16 cellular contexts compared by ENCODE assay signal in genomic region chr16:50610331-50611262, GRCh38.
A peak's percentile ranks its signal among the peaks of the same experiment; 100 is the strongest.
DNase-seq lines count a peak whose midpoint lies in the region; ATAC-seq and TF ChIP-seq lines count a peak whose summit lies in the region.
"Had no signal": no experiment of that assay in that cellular context is flagged by ENCODE, and none has a peak within 500 bp of the region (broad histone marks: within the 10 kb centered on the region; RNA-seq: fewer than 3 reads in every experiment).

No MANE protein-coding gene starts in this region.

- DNase-seq in cardiac muscle cell (ENCODE audit: low read depth in 1 of 2, low spot score in 1 of 2) (no peak), left ventricle myocardium inferior (no peak), dorsolateral prefrontal cortex (peak in 1 of 10 donors; percentile 51), upper lobe of right lung (no peak)
- no peak for DNase-seq in central memory CD4-positive, alpha-beta T cell
- DNase-seq in effector memory CD4-positive, alpha-beta T cell, result no peak
- DNase-seq: activated CD4-positive, alpha-beta T cell treated with anti-CD3 and anti-CD28 coated beads for 36 hours; activated T-cell treated with anti-CD3 and anti-CD28 coated beads, Interleukin-2, amount 50 U/mL, for 72 hours; effector CD4-positive, alpha-beta T cell; kidney glomerular epithelial cell; NCI-H1092 treated with DMSO at 0.1 percent for 48 hours; NCI-H510A treated with DMSO at 0.1 percent for 48 hours; spleen had no signal

- H3K36me3 ChIP-seq in cardiac muscle cell, result no peaks in the 10 kb centered on the region
- H3K36me3 ChIP-seq in left ventricle myocardium inferior, result no peaks in the 10 kb centered on the region
- no peaks in the 10 kb centered on the region for H3K36me3 ChIP-seq in mucosa of rectum (ENCODE audit: control insufficient read depth in 2 of 2, insufficient read depth in 2 of 2, low read length in 2 of 2)
- no peaks in the 10 kb centered on the region for H3K36me3 ChIP-seq in upper lobe of right lung
- no peaks in the 10 kb centered on the region for H3K36me3 ChIP-seq in effector memory CD4-positive, alpha-beta T cell (ENCODE audit: control insufficient read depth, insufficient read depth, low read length)
- H3K36me3 ChIP-seq: spleen had no signal

- H3K4me1 ChIP-seq in cardiac muscle cell (ENCODE audit: low read depth) (peaks cover 17% of the 10 kb centered on the region), left ventricle myocardium inferior (peaks cover 43% of the 10 kb centered on the region), mucosa of rectum (ENCODE audit: control insufficient read depth in 2 of 2, insufficient read depth in 2 of 2, low read length in 2 of 2) (peaks cover 0 to 10% of the 10 kb centered on the region in 2 donors), upper lobe of right lung (peaks cover 23% of the 10 kb centered on the region)
- no peaks in the 10 kb centered on the region for H3K4me1 ChIP-seq in effector memory CD4-positive, alpha-beta T cell (ENCODE audit: control insufficient read depth, insufficient read depth, low read length, poor library complexity, severe bottlenecking)
- H3K4me1 ChIP-seq: A549 had no signal

- no peak overlapping the region for H3K4me3 ChIP-seq in cardiac muscle cell
- H3K4me3 ChIP-seq in left ventricle myocardium inferior, result no peak overlapping the region
- H3K4me3 ChIP-seq in dorsolateral prefrontal cortex, result no peak overlapping the region
- no peak overlapping the region for H3K4me3 ChIP-seq in mucosa of rectum (ENCODE audit: low read length in 2 of 2)
- H3K4me3 ChIP-seq in upper lobe of right lung, result no peak overlapping the region
- H3K4me3 ChIP-seq in effector memory CD4-positive, alpha-beta T cell (ENCODE audit: insufficient read depth, low read depth, low read length, poor library complexity, severe bottlenecking), result no peak overlapping the region
- H3K4me3 ChIP-seq: A549, spleen had no signal

- TF ChIP-seq CTCF in cardiac muscle cell (IDR thresholded peaks at IDR 0.05; ENCODE audit: low read depth, low read length), result peak; percentile 19
- TF ChIP-seq CTCF in left ventricle myocardium inferior (IDR thresholded peaks at IDR 0.05; ENCODE audit: borderline replicate concordance), result no peak
- TF ChIP-seq CTCF in dorsolateral prefrontal cortex (IDR thresholded peaks at IDR 0.05 in 54 of 56, conservative IDR thresholded peaks at IDR 0.05 in 2 of 56; ENCODE audit: low read depth in 1 of 56, partially characterized antibody in 56 of 56), result peak in 19 of 56 donors; percentile 9 to 42 (median 23)
- no peak for TF ChIP-seq CTCF in upper lobe of right lung (IDR thresholded peaks at IDR 0.05)

- H3K27me3 ChIP-seq in cardiac muscle cell (no peaks in the 10 kb centered on the region), left ventricle myocardium inferior (ENCODE audit: low read depth) (no peaks in the 10 kb centered on the region), dorsolateral prefrontal cortex (no peaks in the 10 kb centered on the region), mucosa of rectum (ENCODE audit: control insufficient read depth in 2 of 2, insufficient read depth in 2 of 2, low read length in 2 of 2) (no peaks in the 10 kb centered on the region), upper lobe of right lung (no peaks in the 10 kb centered on the region)
- no peaks in the 10 kb centered on the region for H3K27me3 ChIP-seq in effector memory CD4-positive, alpha-beta T cell (replicated peaks; ENCODE audit: control insufficient read depth, insufficient read depth, low read length, poor library complexity, severe bottlenecking)
- H3K27me3 ChIP-seq: spleen had no signal

- intact Hi-C loops in left ventricle myocardium inferior (cut with micrococcal nuclease) (no loop called here), dorsolateral prefrontal cortex (cut with DNase I) (no loop called here), upper lobe of right lung (cut with DNase I) (no loop called here)

- H3K9me3 ChIP-seq in cardiac muscle cell (ENCODE audit: low read depth) (no peaks in the 10 kb centered on the region), left ventricle myocardium inferior (replicated peaks) (no peaks in the 10 kb centered on the region), mucosa of rectum (ENCODE audit: control insufficient read depth in 2 of 2, low read length in 2 of 2) (no peaks in the 10 kb centered on the region), upper lobe of right lung (no peaks in the 10 kb centered on the region)
- H3K9me3 ChIP-seq in effector memory CD4-positive, alpha-beta T cell (ENCODE audit: control insufficient read depth, low read length), result no peaks in the 10 kb centered on the region
- H3K9me3 ChIP-seq: A549, spleen had no signal

- ATAC-seq in upper lobe of right lung, result peak; percentile 15
- ATAC-seq in GM21367 (IDR thresholded peaks at IDR 0.05; ENCODE audit: unreplicated experiment), result no peak
- ATAC-seq: activated CD4-positive, alpha-beta T cell treated with anti-CD3 and anti-CD28 coated beads for 36 hours; activated T-cell treated with anti-CD3 and anti-CD28 coated beads, Interleukin-2, amount 50 U/mL, for 72 hours had no signal

- no peak overlapping the region for H3K27ac ChIP-seq in cardiac muscle cell
- no peak overlapping the region for H3K27ac ChIP-seq in left ventricle myocardium inferior (replicated peaks)
- H3K27ac ChIP-seq in dorsolateral prefrontal cortex, result peak overlapping the region in 50 of 59 donors; percentile 1 to 79 (median 56)
- peak overlapping the region; percentile 38 to 52 for H3K27ac ChIP-seq in mucosa of rectum (ENCODE audit: low read depth in 2 of 2, low read length in 2 of 2)
- H3K27ac ChIP-seq in upper lobe of right lung, result no peak overlapping the region
- no peak overlapping the region for H3K27ac ChIP-seq in effector memory CD4-positive, alpha-beta T cell (ENCODE audit: insufficient read depth, low read length, poor library complexity, severe bottlenecking)
- H3K27ac ChIP-seq: A549, spleen had no signal

- H3K9ac ChIP-seq in mucosa of rectum (ENCODE audit: low read depth in 1 of 2, low read length in 2 of 2), result no peak overlapping the region

Comparison
In these comparisons a context has a peak if more than half of its experiments do, and no peak if none do; other contexts are left out.
1. H3K27ac ChIP-seq: peak in dorsolateral prefrontal cortex (50 of 59) and mucosa of rectum (2 of 2); none in cardiac muscle cell (single experiment), left ventricle myocardium inferior (single experiment), upper lobe of right lung (single experiment) and effector memory CD4-positive, alpha-beta T cell (single experiment).